In the genomic region with DNA sequence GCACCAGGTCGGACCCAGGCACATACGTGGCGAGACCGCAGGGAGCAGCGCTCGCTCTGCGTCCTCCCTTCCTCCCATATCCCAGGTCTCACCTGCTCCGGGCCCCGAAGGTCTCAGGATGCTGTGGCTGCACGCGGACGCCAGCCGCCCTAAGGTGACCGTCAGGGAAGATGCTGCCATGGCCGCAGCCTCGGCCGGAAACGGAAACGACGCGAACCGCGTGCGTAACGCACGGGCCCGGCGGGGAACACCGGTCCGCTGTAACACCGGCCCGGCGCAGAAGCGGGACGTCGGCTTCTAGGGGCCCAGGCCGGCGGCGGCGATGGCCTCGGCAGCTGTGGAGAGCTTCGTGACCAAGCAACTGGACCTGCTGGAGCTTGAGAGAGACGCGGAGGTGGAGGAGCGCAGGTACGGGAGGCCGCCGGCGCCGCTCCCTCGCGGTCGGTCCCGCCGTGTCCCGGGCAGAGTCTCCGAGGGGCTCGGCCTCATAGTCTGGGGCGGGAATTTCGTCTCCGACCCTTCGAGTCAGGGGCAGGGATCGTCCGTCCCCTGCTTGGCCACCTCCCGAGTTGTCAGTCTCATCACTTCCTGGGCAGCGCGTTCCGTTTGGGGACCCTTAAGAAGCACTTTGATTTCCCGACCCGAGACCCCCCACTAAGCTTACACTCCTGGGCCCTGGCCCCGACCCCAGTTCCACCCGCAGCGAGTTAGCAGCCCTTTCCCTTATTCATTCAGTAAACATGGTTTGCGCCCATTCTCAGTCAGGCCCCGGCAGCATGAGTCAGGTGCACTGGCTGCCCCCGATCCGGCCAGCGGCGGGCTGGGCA, we compare ENCODE assay signal across 1 cellular context.
A peak's percentile ranks its signal among the peaks of the same experiment; 100 is the strongest.
TF ChIP-seq lines count a peak whose summit lies in the region.

A gene (plus strand): TSS at position 261 of the 827 bp plus-strand sequence. CDS start 62 bp downstream, at position 323.
A gene (minus strand): TSS at position 202 of the 827 bp plus-strand sequence. CDS start 22 bp downstream, at position 180.

TF ChIP-seq in HCT116, 20 proteins besides CTCF, POLR2A, EP300 and RAD21 (continued from another document):
- TF ChIP-seq, protein P1, sequence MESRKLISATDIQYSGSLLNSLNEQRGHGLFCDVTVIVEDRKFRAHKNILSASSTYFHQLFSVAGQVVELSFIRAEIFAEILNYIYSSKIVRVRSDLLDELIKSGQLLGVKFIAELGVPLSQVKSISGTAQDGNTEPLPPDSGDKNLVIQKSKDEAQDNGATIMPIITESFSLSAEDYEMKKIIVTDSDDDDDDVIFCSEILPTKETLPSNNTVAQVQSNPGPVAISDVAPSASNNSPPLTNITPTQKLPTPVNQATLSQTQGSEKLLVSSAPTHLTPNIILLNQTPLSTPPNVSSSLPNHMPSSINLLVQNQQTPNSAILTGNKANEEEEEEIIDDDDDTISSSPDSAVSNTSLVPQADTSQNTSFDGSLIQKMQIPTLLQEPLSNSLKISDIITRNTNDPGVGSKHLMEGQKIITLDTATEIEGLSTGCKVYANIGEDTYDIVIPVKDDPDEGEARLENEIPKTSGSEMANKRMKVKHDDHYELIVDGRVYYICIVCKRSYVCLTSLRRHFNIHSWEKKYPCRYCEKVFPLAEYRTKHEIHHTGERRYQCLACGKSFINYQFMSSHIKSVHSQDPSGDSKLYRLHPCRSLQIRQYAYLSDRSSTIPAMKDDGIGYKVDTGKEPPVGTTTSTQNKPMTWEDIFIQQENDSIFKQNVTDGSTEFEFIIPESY (IDR thresholded peaks at IDR 0.05; ENCODE audit: extremely low read depth, insufficient replicate concordance, low read length) = peak; percentile 27
- TF ChIP-seq SRF (IDR thresholded peaks at IDR 0.05; ENCODE audit: low read depth) (peak; percentile 77; the same call in 1 of the 2 replicates), EZH2 (IDR thresholded peaks at IDR 0.05) (no peak), FOSL1 (IDR thresholded peaks at IDR 0.05; ENCODE audit: low read depth) (no peak), EGR1 (IDR thresholded peaks at IDR 0.05; ENCODE audit: low read depth) (peak; percentile 41; the same call in 1 of the 2 replicates), ELF1 (IDR thresholded peaks at IDR 0.05; ENCODE audit: borderline replicate concordance, low read depth) (no peak), CBX3 (IDR thresholded peaks at IDR 0.05; ENCODE audit: low read depth) (peak; percentile 92), YY1 (IDR thresholded peaks at IDR 0.05; ENCODE audit: extremely low read depth, insufficient replicate concordance, low read depth, low read length) (peak; percentile 96)
